ENCODE assay signal across 7 cellular contexts in the genomic region with DNA sequence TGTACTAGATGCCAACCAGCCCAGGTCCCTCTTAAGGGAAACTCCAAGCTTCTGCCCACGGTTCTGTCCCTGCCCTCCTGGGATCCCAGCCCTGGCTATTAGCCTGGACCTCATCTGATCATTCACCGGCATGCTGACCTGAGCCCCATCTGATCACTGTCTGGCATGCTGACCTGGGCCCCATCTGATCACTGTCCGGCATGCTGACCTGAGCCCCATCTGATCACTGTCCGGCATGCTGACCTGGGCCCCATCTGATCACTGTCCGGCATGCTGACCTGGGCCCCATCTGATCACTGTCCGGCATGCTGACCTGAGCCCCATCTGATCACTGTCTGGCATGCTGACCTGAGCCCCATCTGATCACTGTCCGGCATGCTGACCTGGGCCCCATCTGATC.
A peak's percentile ranks its signal among the peaks of the same experiment; 100 is the strongest.
DNase-seq lines count a peak whose midpoint lies in the region; TF ChIP-seq lines count a peak whose summit lies in the region.
"Not testable (repeated sequence)": the region's sequence is repeated elsewhere in the genome, so short reads cannot be mapped to it uniquely, and the experiment has no call there.

No MANE protein-coding gene starts in this region.

- H3F3A ChIP-seq in neural progenitor cell (ENCODE audit: low read depth), result not testable (repeated sequence)

- intact Hi-C loops in posterior vena cava (cut with DNase I), result not testable (repeated sequence)

- H4K20me1 ChIP-seq in BLaER1; neural progenitor cell (ENCODE audit: low read depth): not testable (repeated sequence)

- peak overlapping the region; percentile 55 for H3K4me2 ChIP-seq in BLaER1
- not testable (repeated sequence) for H3K4me2 ChIP-seq in neural progenitor cell

- H3K27me3 ChIP-seq in BLaER1; neural progenitor cell; stomach smooth muscle (ENCODE audit: control insufficient read depth in 1 of 2, insufficient read depth in 2 of 2, low read length in 2 of 2): not testable (repeated sequence)

- H3K4me3 ChIP-seq in BLaER1; coronary artery; neural progenitor cell; stomach smooth muscle (ENCODE audit: low read length in 2 of 2): not testable (repeated sequence)

- H3K36me3 ChIP-seq in BLaER1; neural progenitor cell; stomach smooth muscle (ENCODE audit: control insufficient read depth in 2 of 2, insufficient read depth in 2 of 2, low read length in 2 of 2): not testable (repeated sequence)

- H3K4me1 ChIP-seq in BLaER1 (peaks cover 74% of the 10 kb centered on the region), stomach smooth muscle (ENCODE audit: control insufficient read depth, insufficient read depth, low read length) (peaks cover 36% of the 10 kb centered on the region)
- H3K4me1 ChIP-seq in neural progenitor cell, result not testable (repeated sequence)

- not testable (repeated sequence) for H3K4me1 Mint-ChIP-seq in activated T-cell treated with anti-CD3 and anti-CD28 coated beads, Interleukin-2, amount 50 U/mL, for 24 hours (ENCODE audit: low read depth)
- peaks cover 31% of the 10 kb centered on the region for H3K4me1 Mint-ChIP-seq in neural progenitor cell

- H3K9me3 ChIP-seq in BLaER1; neural progenitor cell (ENCODE audit: low read depth); stomach smooth muscle (ENCODE audit: control insufficient read depth in 2 of 2, low read length in 2 of 2): not testable (repeated sequence)

- not testable (repeated sequence) for H3K27ac Mint-ChIP-seq in activated T-cell treated with anti-CD3 and anti-CD28 coated beads, Interleukin-2, amount 50 U/mL, for 24 hours
- H3K27ac Mint-ChIP-seq in neural progenitor cell, result peak overlapping the region; percentile 10

- not testable (repeated sequence) for H3K9ac ChIP-seq in BLaER1; neural progenitor cell; stomach smooth muscle (ENCODE audit: low read length in 2 of 2)

- H3K27ac ChIP-seq in BLaER1, result peak overlapping the region; percentile 27; the same call in 1 of the 2 replicates
- not testable (repeated sequence) for H3K27ac ChIP-seq in coronary artery, neural progenitor cell
- peak overlapping the region; percentile 58 for H3K27ac ChIP-seq in stomach smooth muscle (ENCODE audit: low read length)

- not testable (repeated sequence) for H3K4me3 Mint-ChIP-seq in activated T-cell treated with anti-CD3 and anti-CD28 coated beads, Interleukin-2, amount 50 U/mL, for 24 hours; neural progenitor cell

- H2AFZ ChIP-seq in neural progenitor cell (replicated peaks), result not testable (repeated sequence)

- H3K36me3 Mint-ChIP-seq in activated T-cell treated with anti-CD3 and anti-CD28 coated beads, Interleukin-2, amount 50 U/mL, for 24 hours (ENCODE audit: low read depth); neural progenitor cell: not testable (repeated sequence)

- H3K9me3 Mint-ChIP-seq in activated T-cell treated with anti-CD3 and anti-CD28 coated beads, Interleukin-2, amount 50 U/mL, for 24 hours; neural progenitor cell: not testable (repeated sequence)

- peak; percentile 3 for DNase-seq in activated CD4-positive, CD25-positive, alpha-beta regulatory T cell treated with anti-CD3 and anti-CD28 coated beads, Interleukin-2, amount 50 U/mL, for 72 hours
- peak; percentile 8 for DNase-seq in activated T-cell treated with anti-CD3 and anti-CD28 coated beads, Interleukin-2, amount 50 U/mL, for 24 hours
- DNase-seq in coronary artery (ENCODE audit: low spot score), result peak; percentile 24
- not testable (repeated sequence) for DNase-seq in neural progenitor cell (ENCODE audit: low spot score)
- peak; percentile 25 for DNase-seq in posterior vena cava (ENCODE audit: low spot score)

- not testable (repeated sequence) for H3K79me2 ChIP-seq in neural progenitor cell (ENCODE audit: low read depth)

- H3K27me3 Mint-ChIP-seq in activated T-cell treated with anti-CD3 and anti-CD28 coated beads, Interleukin-2, amount 50 U/mL, for 24 hours, result peaks cover 11% of the 10 kb centered on the region
- peaks cover 20% of the 10 kb centered on the region for H3K27me3 Mint-ChIP-seq in neural progenitor cell (ENCODE audit: insufficient read depth, low read depth)

- TF ChIP-seq CTCF in coronary artery (IDR thresholded peaks at IDR 0.05); neural progenitor cell (IDR thresholded peaks at IDR 0.05): not testable (repeated sequence)
